Comparison of ENCODE assay signal across 1 cellular context in genomic region chr14:50667491-50668007, GRCh38.
A peak's percentile ranks its signal among the peaks of the same experiment; 100 is the strongest.
TF ChIP-seq lines count a peak whose summit lies in the region.

No MANE protein-coding gene starts in this region.

TF ChIP-seq in GM12878, 131 proteins besides CTCF, POLR2A, EP300 and RAD21 (continued from another document):
- TF ChIP-seq SMC3 (IDR thresholded peaks at IDR 0.05; ENCODE audit: borderline replicate concordance, low read length) (0 out of 2 replicates have a peak, but pooled peaks have one; percentile 1), SMAD5 (IDR thresholded peaks at IDR 0.05; ENCODE audit: low read depth) (no peak), BHLHE40 (IDR thresholded peaks at IDR 0.05; ENCODE audit: borderline replicate concordance in 1 of 2, low read depth in 2 of 2, low read length in 1 of 2) (0 out of 4 replicates have a peak, but pooled peaks of 1 of the 2 experiments have one; percentile 12), CBX5 (IDR thresholded peaks at IDR 0.05; ENCODE audit: low read depth) (no peak), NFYA (IDR thresholded peaks at IDR 0.05; ENCODE audit: borderline replicate concordance, low read depth, low read length) (no peak), HDAC6 (IDR thresholded peaks at IDR 0.05; ENCODE audit: unreplicated experiment) (no peak), TCF7 (IDR thresholded peaks at IDR 0.05; ENCODE audit: borderline replicate concordance) (no peak), MYC (IDR thresholded peaks at IDR 0.05; ENCODE audit: insufficient read depth, insufficient read length, insufficient replicate concordance, low read length, severe bottlenecking) (no peak), PML (IDR thresholded peaks at IDR 0.05; ENCODE audit: low read length) (no peak)
